16 cellular contexts compared by ENCODE assay signal in the genomic region with DNA sequence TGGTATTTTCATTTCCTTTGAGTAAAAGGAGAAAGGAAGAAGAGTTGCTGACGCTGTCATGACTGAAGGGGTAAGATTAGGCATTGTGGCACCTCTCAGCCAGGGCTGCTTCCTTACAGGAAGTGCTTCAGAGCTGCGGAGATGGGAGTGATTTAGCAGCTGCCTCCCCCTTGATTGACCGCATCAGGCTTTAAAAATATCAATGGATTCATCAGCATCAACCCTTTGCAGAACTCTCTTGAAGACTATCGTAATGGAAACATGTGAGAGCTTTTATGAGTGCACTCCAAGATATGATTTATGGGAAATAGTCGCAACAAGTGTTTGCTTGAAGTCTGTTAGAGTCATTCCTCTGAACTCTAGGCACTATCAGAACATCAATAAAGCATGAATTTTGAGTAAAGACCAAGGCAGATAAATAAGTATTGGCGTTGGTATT.
DNase-seq lines count a peak whose midpoint lies in the region; ATAC-seq and TF ChIP-seq lines count a peak whose summit lies in the region.
"Had no signal": no experiment of that assay in that cellular context is flagged by ENCODE, and none has a peak within 500 bp of the region (broad histone marks: within the 10 kb centered on the region; RNA-seq: fewer than 3 reads in every experiment).

No MANE protein-coding gene starts in this region.

- peaks cover 47% of the 10 kb centered on the region for H3K4me1 ChIP-seq in Karpas-422 (ENCODE audit: low read length)

- peak overlapping the region; percentile 18 to 71 (median 65) for H3K27ac Mint-ChIP-seq in nephron
- H3K27ac Mint-ChIP-seq in type B pancreatic cell: no peak overlapping the region

- H3K4me3 Mint-ChIP-seq in nephron (no peak overlapping the region), type B pancreatic cell (no peak overlapping the region)

- H3K9ac ChIP-seq in Karpas-422 (ENCODE audit: low read length): peak overlapping the region; percentile 21; the same call in 1 of the 2 replicates

- peak overlapping the region; percentile 59 for H3K4me2 ChIP-seq in Karpas-422 (ENCODE audit: low read depth, low read length, poor library complexity, severe bottlenecking)

- peaks cover 28% of the 10 kb centered on the region for H3K4me1 Mint-ChIP-seq in nephron
- H3K4me1 Mint-ChIP-seq in type B pancreatic cell (ENCODE audit: unreplicated experiment): peaks cover 9% of the 10 kb centered on the region
- H3K4me1 Mint-ChIP-seq: CD14-positive monocyte had no signal

- peak overlapping the region; percentile 44; the same call in 1 of the 2 replicates for H2AFZ ChIP-seq in Karpas-422 (ENCODE audit: low read length)

- H3K27me3 Mint-ChIP-seq in nephron (ENCODE audit: low read depth) (no peaks in the 10 kb centered on the region), type B pancreatic cell (no peaks in the 10 kb centered on the region)

- peak overlapping the region; percentile 61 for H3K27ac ChIP-seq in Karpas-422 (ENCODE audit: low read length)
- H3K27ac ChIP-seq: 22Rv1 had no signal

- no peaks in the 10 kb centered on the region for H4K20me1 ChIP-seq in Karpas-422 (ENCODE audit: insufficient read depth, low read depth, low read length)

- H3K27me3 ChIP-seq in Karpas-422 (ENCODE audit: low read length): no peaks in the 10 kb centered on the region

- no peaks in the 10 kb centered on the region for H3K9me2 ChIP-seq in Karpas-422 (replicated peaks; ENCODE audit: insufficient read depth, low read length)

- H3K9me3 Mint-ChIP-seq in nephron: peaks cover 8% of the 10 kb centered on the region
- no peaks in the 10 kb centered on the region for H3K9me3 Mint-ChIP-seq in type B pancreatic cell

- peaks cover 38% of the 10 kb centered on the region for H3K36me3 Mint-ChIP-seq in nephron (ENCODE audit: low read depth)
- peaks cover 7% of the 10 kb centered on the region for H3K36me3 Mint-ChIP-seq in type B pancreatic cell
- H3K36me3 Mint-ChIP-seq: CD14-positive monocyte had no signal

- ATAC-seq in GM21381 (IDR thresholded peaks at IDR 0.05; ENCODE audit: unreplicated experiment): no peak
- ATAC-seq: Right ventricle myocardium inferior had no signal

- H3K79me2 ChIP-seq in Karpas-422 (ENCODE audit: low read length): peaks cover 54% of the 10 kb centered on the region

- DNase-seq in DMS53 (lab: John Stamatoyannopoulos, UW) (peak; percentile 13), DMS53 treated with DMSO at 0.1 percent for 48 hours (lab: John Stamatoyannopoulos, UW; ENCODE audit: unreplicated experiment) (no peak), Karpas-422 (peak; percentile 63), RPMI8226 (peak; percentile 11), HK-2 (ENCODE audit: unreplicated experiment) (no peak), type B pancreatic cell (ENCODE audit: extremely low spot score, unreplicated experiment) (no peak)
- DNase-seq: activated CD4-positive, alpha-beta T cell treated with anti-CD3 and anti-CD28 coated beads, Interleukin-2, amount 50 U/mL, for 48 hours; activated effector memory CD4-positive, alpha-beta T cell treated with anti-CD3 and anti-CD28 coated beads, Interleukin-2, amount 50 U/mL, for 16 hours; NCI-H1092; NCI-H524; stimulated activated CD4-positive, alpha-beta T cell treated with anti-CD3 and anti-CD28 coated beads, Interleukin-2, amount 100 ng/mL, for 24 hours had no signal

- H3K36me3 ChIP-seq in Karpas-422 (ENCODE audit: insufficient read depth, low read length): 0 out of 2 replicates have a peak, but pooled peaks cover 5% of the 10 kb centered on the region

- H3K9me3 ChIP-seq in Karpas-422 (ENCODE audit: low read length): no peaks in the 10 kb centered on the region

- TF ChIP-seq CTCF in nephron (IDR thresholded peaks at IDR 0.05; ENCODE audit: unreplicated experiment in 3 of 3) (no peak), type B pancreatic cell (conservative IDR thresholded peaks at IDR 0.05) (no peak)

- peak overlapping the region; percentile 26; the same call in 1 of the 2 replicates for H3K4me3 ChIP-seq in Karpas-422 (ENCODE audit: low read length)

Comparison
In these comparisons a context has a peak if more than half of its experiments do, and no peak if none do; other contexts are left out.
1. DNase-seq: peak in DMS53 (single experiment), Karpas-422 (single experiment) and RPMI8226 (single experiment); none in DMS53 treated with DMSO at 0.1 percent for 48 hours (single experiment), HK-2 (single experiment) and type B pancreatic cell (single experiment).